ENCODE assay signal across 8 cellular contexts in the genomic region with DNA sequence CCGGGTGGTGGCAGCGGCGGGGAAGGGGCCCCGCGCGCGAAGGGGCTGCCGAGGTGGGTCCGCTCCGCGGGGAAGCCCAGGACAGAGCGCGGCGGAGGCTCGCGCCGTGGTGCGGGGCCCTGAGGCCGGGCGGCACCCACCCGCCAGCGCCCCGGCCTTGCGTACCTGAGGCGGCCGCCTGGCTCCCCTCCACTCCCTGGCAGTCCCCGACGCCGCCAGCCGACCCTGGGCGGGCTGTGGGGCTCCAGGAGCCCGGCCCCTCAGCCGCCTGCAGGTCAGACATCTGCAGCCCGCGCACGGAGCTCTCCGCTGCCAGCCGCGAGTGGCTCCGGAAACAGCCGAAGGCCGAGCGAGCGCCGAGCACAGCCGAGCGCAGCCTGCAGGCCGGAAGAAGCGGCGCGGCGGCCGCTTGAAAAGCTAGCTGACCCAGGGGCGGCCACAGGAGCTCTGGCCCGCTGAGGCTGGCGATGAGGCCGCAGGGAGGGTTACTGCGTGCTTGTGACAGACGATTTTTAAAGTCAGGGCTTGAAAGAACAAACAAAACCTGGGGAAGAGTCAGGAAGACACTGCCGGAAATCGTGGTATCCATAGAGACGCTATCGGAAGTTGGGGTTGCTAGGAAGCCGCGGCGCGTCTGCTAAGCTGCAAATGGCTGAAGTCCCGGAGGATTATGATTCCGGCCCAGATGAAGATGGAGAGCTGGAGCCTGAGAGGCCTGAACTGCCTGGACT. TPM values are rescaled to one million over a fixed set of nuclear protein-coding genes. Genes with fewer than 3 reads are reported as not detected.
DNase-seq lines count a peak whose midpoint lies in the region; ATAC-seq and TF ChIP-seq lines count a peak whose summit lies in the region.

SAMD15 (plus strand) TSS at position 609 of the 731 bp plus-strand sequence; CDS start at position 649, 40 bp downstream.
TMED8 (minus strand) TSS at position 324 of the 731 bp plus-strand sequence; CDS start at position 283, 41 bp downstream.

- no peaks in the 10 kb centered on the region for H4K20me1 ChIP-seq in hepatocyte (ENCODE audit: insufficient read depth, poor library complexity, severe bottlenecking)

- in situ Hi-C loops in GM13977 (cut with MboI; ENCODE audit: low pct_unique_long_range_greater_than_20kb, low sequenced_read_pairs, unreplicated experiment), result no loop called here

- H3K4me1 Mint-ChIP-seq in T-helper 1 cell treated with Interleukin-12 subunit alpha and Interleukin-12 subunit beta and Interleukin-4 antibody, amounts not matched to agents 30 μg/mL and 1 μg/mL, for 36 hours (ENCODE audit: low read depth), result peaks cover 35% of the 10 kb centered on the region

- H3K27me3 ChIP-seq in hepatocyte, result no peaks in the 10 kb centered on the region

- DNase-seq in GM13977 (ENCODE audit: low spot score), result peak; percentile 94
- DNase-seq in NCI-H1436 (lab: John Stamatoyannopoulos, UW), result peak; percentile 65
- peak in 57 of 58 donors; percentile 49 to 93 (median 82) for DNase-seq in anterior cingulate cortex (lab: John Stamatoyannopoulos, UW)
- peak; percentile 92 for DNase-seq in hepatocyte (ENCODE audit: low spot score)
- peak; percentile 82 for DNase-seq in renal cortical epithelial cell (ENCODE audit: low read depth)
- DNase-seq in cortex of kidney (lab: John Stamatoyannopoulos, UW), result no peak

- H3K36me3 ChIP-seq in hepatocyte (replicated peaks; ENCODE audit: insufficient read depth, low read depth), result no peaks in the 10 kb centered on the region

- peaks cover 23% of the 10 kb centered on the region for H3K4me1 ChIP-seq in hepatocyte (ENCODE audit: insufficient read depth)

- H3K9me3 Mint-ChIP-seq in T-helper 1 cell treated with Interleukin-12 subunit alpha and Interleukin-12 subunit beta and Interleukin-4 antibody, amounts not matched to agents 30 μg/mL and 1 μg/mL, for 36 hours, result no peaks in the 10 kb centered on the region

- peak; percentile 81 for ATAC-seq in HG02840 (IDR thresholded peaks at IDR 0.05; ENCODE audit: low FRiP score, unreplicated experiment)

- no peaks in the 10 kb centered on the region for H3K9me2 ChIP-seq in hepatocyte (replicated peaks; ENCODE audit: insufficient read depth)

- H3K36me3 Mint-ChIP-seq in T-helper 1 cell treated with Interleukin-12 subunit alpha and Interleukin-12 subunit beta and Interleukin-4 antibody, amounts not matched to agents 30 μg/mL and 1 μg/mL, for 36 hours (ENCODE audit: low read depth), result peaks cover 24% of the 10 kb centered on the region

- H3K4me2 ChIP-seq in hepatocyte, result peak within 1 kb of the TSS; percentile 96

- no peaks in the 10 kb centered on the region for H3K9me3 ChIP-seq in hepatocyte (ENCODE audit: low read depth)

- H3K27me3 Mint-ChIP-seq in T-helper 1 cell treated with Interleukin-12 subunit alpha and Interleukin-12 subunit beta and Interleukin-4 antibody, amounts not matched to agents 30 μg/mL and 1 μg/mL, for 36 hours (ENCODE audit: low read depth), result peaks cover 12% of the 10 kb centered on the region

- H3K4me3 Mint-ChIP-seq in T-helper 1 cell treated with Interleukin-12 subunit alpha and Interleukin-12 subunit beta and Interleukin-4 antibody, amounts not matched to agents 30 μg/mL and 1 μg/mL, for 36 hours, result peak within 1 kb of the TSS; percentile 94

- H3K27ac Mint-ChIP-seq in T-helper 1 cell treated with Interleukin-12 subunit alpha and Interleukin-12 subunit beta and Interleukin-4 antibody, amounts not matched to agents 30 μg/mL and 1 μg/mL, for 36 hours, result peak within 1 kb of the TSS; percentile 87

- peak within 1 kb of the TSS; percentile 89 for H2AFZ ChIP-seq in hepatocyte

- H3K27ac ChIP-seq in hepatocyte, result peak within 1 kb of the TSS; percentile 85

- peak; percentile 11 for TF ChIP-seq CTCF in GM13977 (IDR thresholded peaks at IDR 0.05; ENCODE audit: extremely low read depth, insufficient read depth, missing control alignments)
- TF ChIP-seq CTCF in hepatocyte (IDR thresholded peaks at IDR 0.05; ENCODE audit: poor library complexity), result peak; percentile 37

- H3K79me2 ChIP-seq in hepatocyte, result peaks cover 38% of the 10 kb centered on the region

- WGBS in hepatocyte (ENCODE audit: low lambda C conversion rate, missing lambda C conversion rate), result 1% methylated on average over 68 of the region's 69 CpGs

- peak within 1 kb of the TSS; percentile 88 for H3K4me3 ChIP-seq in hepatocyte

RNA-seq across cellular contexts. Expression of gene SAMD15, which starts in this region (rescaled TPM):
- 0.90 and 1.2 TPM in 2 replicates for total RNA-seq in hepatocyte
- polyA plus RNA-seq in hepatocyte, result 0.51 and 2.2 TPM in 2 replicates
- total RNA-seq in renal cortical epithelial cell, result 2.3 and 12.9 TPM in 2 replicates

RNA-seq across cellular contexts. Expression of gene TMED8, which starts in this region (rescaled TPM):
- total RNA-seq in hepatocyte, result 15.8 and 16.0 TPM in 2 replicates
- polyA plus RNA-seq in hepatocyte, result 4.0 and 4.2 TPM in 2 replicates
- 13.9 and 22.1 TPM in 2 replicates for total RNA-seq in renal cortical epithelial cell
